ENCODE assay signal across 8 cellular contexts in the genomic region with DNA sequence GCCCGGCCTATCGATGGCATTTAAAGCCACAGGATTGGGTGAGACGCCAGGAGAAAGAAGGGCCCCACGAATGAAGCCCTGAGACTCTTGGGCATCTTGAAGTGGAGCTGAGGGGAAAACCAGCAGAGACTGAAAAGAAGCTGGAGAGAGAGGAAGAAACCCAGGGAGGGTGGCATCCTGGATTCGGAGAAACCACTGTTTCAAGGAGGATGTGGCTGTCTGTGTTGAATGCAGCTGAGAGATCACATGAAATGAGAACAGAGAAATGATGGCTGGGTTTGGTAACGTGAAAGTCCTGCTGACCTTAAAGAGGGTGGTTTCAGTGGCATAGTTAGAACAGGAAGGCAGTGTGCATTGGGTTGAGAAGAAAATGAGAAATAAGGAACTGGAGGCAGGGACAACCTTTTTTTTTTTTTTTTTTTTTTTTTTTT. TPM values are rescaled to one million over a fixed set of nuclear protein-coding genes. Genes with fewer than 3 reads are reported as not detected.
DNase-seq lines count a peak whose midpoint lies in the region; ATAC-seq and TF ChIP-seq lines count a peak whose summit lies in the region.

No MANE protein-coding gene starts in this region.

- no peaks in the 10 kb centered on the region for H3K9me3 Mint-ChIP-seq in activated CD4-positive, alpha-beta T cell treated with anti-CD3 and anti-CD28 coated beads, Interleukin-2, amount 10 ng/mL, durations not matched to agents 7 days and 5 days
- no peaks in the 10 kb centered on the region for H3K9me3 Mint-ChIP-seq in activated T-cell treated with anti-CD3 and anti-CD28 coated beads, Interleukin-2, amount 50 U/mL, for 4 hours
- H3K9me3 Mint-ChIP-seq in stimulated activated naive B cell treated with anti-CD40 and anti-IgM and Interleukin-4, amounts not matched to agents 10 μg/mL and 1 μg/mL and 100 μg/mL, for 72 hours = no peaks in the 10 kb centered on the region

- POLR2A ChIA-PET in activated CD4-positive, alpha-beta T cell treated with anti-CD3 and anti-CD28 coated beads, Interleukin-2, amount 10 ng/mL, durations not matched to agents 7 days and 5 days (lab: Charles Lee) = interaction anchor here (0.6 to 1.0 kb wide), 3 partner anchors 21 to 62 kb away, joined by 3 to 4 read pairs (median 4); no protein-coding TSS in a partner anchor

- peak overlapping the region; percentile 89 for H3K27ac Mint-ChIP-seq in activated CD4-positive, alpha-beta T cell treated with anti-CD3 and anti-CD28 coated beads, Interleukin-2, amount 10 ng/mL, durations not matched to agents 7 days and 5 days
- H3K27ac Mint-ChIP-seq in stimulated activated naive B cell treated with anti-CD40 and anti-IgM and Interleukin-4, amounts not matched to agents 10 μg/mL and 1 μg/mL and 100 μg/mL, for 72 hours = peak overlapping the region; percentile 95

- CTCF ChIA-PET in activated CD4-positive, alpha-beta T cell treated with anti-CD3 and anti-CD28 coated beads, Interleukin-2, amount 10 ng/mL, durations not matched to agents 7 days and 5 days (lab: Charles Lee) = interaction anchor here (0.6 to 1.8 kb wide), 5 partner anchors 8 to 116 kb away, joined by 4 to 14 read pairs (median 4); partner anchors contain the start of gene MPDU1

- peak; percentile 51 for ATAC-seq in HG03196 (IDR thresholded peaks at IDR 0.05; ENCODE audit: unreplicated experiment)
- peak; percentile 25 to 36 for ATAC-seq in activated T-cell treated with anti-CD3 and anti-CD28 coated beads, Interleukin-2, amount 50 U/mL, for 4 hours
- ATAC-seq in stimulated activated naive B cell treated with anti-CD40 and anti-IgM and Interleukin-4, amounts not matched to agents 10 μg/mL and 1 μg/mL and 100 μg/mL, for 72 hours (replicated peaks) = peak; percentile 90

- H3K4me1 Mint-ChIP-seq in activated CD4-positive, alpha-beta T cell treated with anti-CD3 and anti-CD28 coated beads, Interleukin-2, amount 10 ng/mL, durations not matched to agents 7 days and 5 days = peaks cover 71% of the 10 kb centered on the region
- H3K4me1 Mint-ChIP-seq in activated T-cell treated with anti-CD3 and anti-CD28 coated beads, Interleukin-2, amount 50 U/mL, for 4 hours (ENCODE audit: low read depth) = peaks cover 66% of the 10 kb centered on the region
- peaks cover 58 to 83% of the 10 kb centered on the region in 2 donors for H3K4me1 Mint-ChIP-seq in stimulated activated naive B cell treated with anti-CD40 and anti-IgM and Interleukin-4, amounts not matched to agents 10 μg/mL and 1 μg/mL and 100 μg/mL, for 72 hours

- TF ChIP-seq POLR2A in erythroblast (IDR thresholded peaks at IDR 0.05; ENCODE audit: low read length) = no peak

- peak overlapping the region; percentile 52 for H3K4me3 Mint-ChIP-seq in activated CD4-positive, alpha-beta T cell treated with anti-CD3 and anti-CD28 coated beads, Interleukin-2, amount 10 ng/mL, durations not matched to agents 7 days and 5 days
- peak overlapping the region; percentile 62 for H3K4me3 Mint-ChIP-seq in activated T-cell treated with anti-CD3 and anti-CD28 coated beads, Interleukin-2, amount 50 U/mL, for 4 hours
- H3K4me3 Mint-ChIP-seq in stimulated activated naive B cell treated with anti-CD40 and anti-IgM and Interleukin-4, amounts not matched to agents 10 μg/mL and 1 μg/mL and 100 μg/mL, for 72 hours = peak overlapping the region; percentile 3 to 48

- H3K36me3 Mint-ChIP-seq in activated CD4-positive, alpha-beta T cell treated with anti-CD3 and anti-CD28 coated beads, Interleukin-2, amount 10 ng/mL, durations not matched to agents 7 days and 5 days (ENCODE audit: low read depth) = peaks cover 53% of the 10 kb centered on the region
- peaks cover 4% of the 10 kb centered on the region for H3K36me3 Mint-ChIP-seq in activated T-cell treated with anti-CD3 and anti-CD28 coated beads, Interleukin-2, amount 50 U/mL, for 4 hours (ENCODE audit: insufficient read depth)
- peaks cover 0 to 4% of the 10 kb centered on the region in 2 donors for H3K36me3 Mint-ChIP-seq in stimulated activated naive B cell treated with anti-CD40 and anti-IgM and Interleukin-4, amounts not matched to agents 10 μg/mL and 1 μg/mL and 100 μg/mL, for 72 hours

- peak; percentile 82 for DNase-seq in activated CD4-positive, alpha-beta T cell treated with anti-CD3 and anti-CD28 coated beads, Interleukin-2, amount 10 ng/mL, durations not matched to agents 7 days and 5 days
- DNase-seq in activated CD4-positive, alpha-beta T cell treated with anti-CD3 and anti-CD28 coated beads, Interleukin-2, amount 50 U/mL, for 4 hours = no peak
- no peak for DNase-seq in activated T-cell treated with anti-CD3 and anti-CD28 coated beads, Interleukin-2, amount 50 U/mL, for 4 hours
- peak; percentile 69 for DNase-seq in stimulated activated naive B cell treated with anti-CD40 and anti-IgM and Interleukin-4, amounts not matched to agents 10 μg/mL and 1 μg/mL and 100 μg/mL, for 72 hours
- DNase-seq in DMS79 treated with DMSO at 0.1 percent for 48 hours (lab: John Stamatoyannopoulos, UW) = no peak
- DNase-seq in NCI-H69 (lab: John Stamatoyannopoulos, UW) = no peak
- no peak for DNase-seq in erythroblast (lab: John Stamatoyannopoulos, UW)

- no peaks in the 10 kb centered on the region for H3K27me3 Mint-ChIP-seq in activated CD4-positive, alpha-beta T cell treated with anti-CD3 and anti-CD28 coated beads, Interleukin-2, amount 10 ng/mL, durations not matched to agents 7 days and 5 days
- no peaks in the 10 kb centered on the region for H3K27me3 Mint-ChIP-seq in activated T-cell treated with anti-CD3 and anti-CD28 coated beads, Interleukin-2, amount 50 U/mL, for 4 hours (ENCODE audit: low read depth)
- no peaks in the 10 kb centered on the region for H3K27me3 Mint-ChIP-seq in stimulated activated naive B cell treated with anti-CD40 and anti-IgM and Interleukin-4, amounts not matched to agents 10 μg/mL and 1 μg/mL and 100 μg/mL, for 72 hours

RNA-seq across cellular contexts. Expression of gene TNFSF12, which starts 3.8 kb away (rescaled TPM):
- total RNA-seq in activated CD4-positive, alpha-beta T cell treated with anti-CD3 and anti-CD28 coated beads, Interleukin-2, amount 10 ng/mL, durations not matched to agents 7 days and 5 days = 10 to 100 TPM; 79.6 to 82.5 TPM
- 1 to 10 TPM; 4.6 to 6.5 (median 6.1) TPM for total RNA-seq in activated T-cell treated with anti-CD3 and anti-CD28 coated beads, Interleukin-2, amount 50 U/mL, for 4 hours

RNA-seq across cellular contexts. Expression of gene TNFSF13, which starts 5.9 kb away (rescaled TPM):
- 1 to 10 TPM; 3.8 to 4.0 TPM for total RNA-seq in activated CD4-positive, alpha-beta T cell treated with anti-CD3 and anti-CD28 coated beads, Interleukin-2, amount 10 ng/mL, durations not matched to agents 7 days and 5 days
- total RNA-seq in activated T-cell treated with anti-CD3 and anti-CD28 coated beads, Interleukin-2, amount 50 U/mL, for 4 hours = 1 to 10 TPM in 2 of 3 donors, under 1 TPM in 1; 0.98 to 1.4 (median 1.3) TPM

RNA-seq across cellular contexts. Expression of gene SENP3, which starts 9.1 kb away (rescaled TPM):
- 10 to 100 TPM; 51.8 to 53.0 TPM for total RNA-seq in activated CD4-positive, alpha-beta T cell treated with anti-CD3 and anti-CD28 coated beads, Interleukin-2, amount 10 ng/mL, durations not matched to agents 7 days and 5 days
- 100 to 1,000 TPM; 138 to 153 (median 146) TPM for total RNA-seq in activated T-cell treated with anti-CD3 and anti-CD28 coated beads, Interleukin-2, amount 50 U/mL, for 4 hours

RNA-seq across cellular contexts. Expression of gene CD68, which starts 26.8 kb away (rescaled TPM):
- 1 to 10 TPM; 3.8 to 4.4 TPM for total RNA-seq in activated CD4-positive, alpha-beta T cell treated with anti-CD3 and anti-CD28 coated beads, Interleukin-2, amount 10 ng/mL, durations not matched to agents 7 days and 5 days
- total RNA-seq in activated T-cell treated with anti-CD3 and anti-CD28 coated beads, Interleukin-2, amount 50 U/mL, for 4 hours = 1 to 10 TPM; 4.8 to 5.3 (median 4.9) TPM

RNA-seq across cellular contexts. Expression of gene MPDU1, which starts 31.0 kb away (rescaled TPM):
- 10 to 100 TPM; 62.3 to 81.7 TPM for total RNA-seq in activated CD4-positive, alpha-beta T cell treated with anti-CD3 and anti-CD28 coated beads, Interleukin-2, amount 10 ng/mL, durations not matched to agents 7 days and 5 days
- total RNA-seq in activated T-cell treated with anti-CD3 and anti-CD28 coated beads, Interleukin-2, amount 50 U/mL, for 4 hours = 100 to 1,000 TPM; 110 to 134 (median 114) TPM

Comparison
In these comparisons a context has a peak if more than half of its experiments do, and no peak if none do; other contexts are left out.
1. DNase-seq: peak in activated CD4-positive, alpha-beta T cell treated with anti-CD3 and anti-CD28 coated beads, Interleukin-2, amount 10 ng/mL, durations not matched to agents 7 days and 5 days (single experiment) and stimulated activated naive B cell treated with anti-CD40 and anti-IgM and Interleukin-4, amounts not matched to agents 10 μg/mL and 1 μg/mL and 100 μg/mL, for 72 hours (single experiment); none in activated CD4-positive, alpha-beta T cell treated with anti-CD3 and anti-CD28 coated beads, Interleukin-2, amount 50 U/mL, for 4 hours (0 of 2), activated T-cell treated with anti-CD3 and anti-CD28 coated beads, Interleukin-2, amount 50 U/mL, for 4 hours (single experiment), DMS79 treated with DMSO at 0.1 percent for 48 hours (single experiment), NCI-H69 (single experiment) and erythroblast (0 of 2).
2. ATAC-seq: peak in every context shown above with its lines; median percentile 90 in stimulated activated naive B cell treated with anti-CD40 and anti-IgM and Interleukin-4, amounts not matched to agents 10 μg/mL and 1 μg/mL and 100 μg/mL, for 72 hours; 51 in HG03196; 30 in activated T-cell treated with anti-CD3 and anti-CD28 coated beads, Interleukin-2, amount 50 U/mL, for 4 hours.
3. RNA of gene TNFSF12, which starts 3.8 kb away (total RNA-seq): 79.6 to 82.5 TPM in activated CD4-positive, alpha-beta T cell treated with anti-CD3 and anti-CD28 coated beads, Interleukin-2, amount 10 ng/mL, durations not matched to agents 7 days and 5 days; 4.6 to 6.5 TPM in activated T-cell treated with anti-CD3 and anti-CD28 coated beads, Interleukin-2, amount 50 U/mL, for 4 hours; every median in the first group is over 10 times any median in the second.
4. Peak in every context shown above with its lines, with median percentiles within 50 percentile points of each other: H3K4me3 Mint-ChIP-seq.